9 cellular contexts compared by ENCODE assay signal in genomic region chr19:2391118-2391725, GRCh38. TPM values are rescaled to one million over a fixed set of nuclear protein-coding genes. Genes with fewer than 3 reads are reported as not detected.
DNase-seq lines count a peak whose midpoint lies in the region; ATAC-seq and TF ChIP-seq lines count a peak whose summit lies in the region.
"Had no signal": no experiment of that assay in that cellular context is flagged by ENCODE, and none has a peak within 500 bp of the region (broad histone marks: within the 10 kb centered on the region; RNA-seq: fewer than 3 reads in every experiment).

No MANE protein-coding gene starts in this region.

- ATAC-seq in GM21515 (IDR thresholded peaks at IDR 0.05; ENCODE audit: unreplicated experiment), result no peak

- H3K4me3 ChIP-seq in WI38 (ENCODE audit: low read depth, low read length), result no peak overlapping the region
- H3K4me3 ChIP-seq: skin epidermis had no signal

- peak; percentile 73 for DNase-seq in AG20443 (ENCODE audit: low spot score)
- peak; percentile 81 for DNase-seq in NCI-H2029 treated with DMSO at 0.1 percent for 48 hours (lab: John Stamatoyannopoulos, UW)
- peak; percentile 78 for DNase-seq in epidermal melanocyte (ENCODE audit: insufficient read length, low spot score)
- peak; percentile 37 for DNase-seq in mucosa of gallbladder (ENCODE audit: low spot score)
- DNase-seq in HK-2 (ENCODE audit: unreplicated experiment), result no peak

- TF ChIP-seq CTCF in GM12872 (IDR thresholded peaks at IDR 0.05; ENCODE audit: insufficient read depth, low read depth, low read length) (peak; percentile 79), WI38 (IDR thresholded peaks at IDR 0.05; ENCODE audit: low read depth, low read length) (peak; percentile 78)

RNA-seq across cellular contexts. Expression of gene TMPRSS9, which starts 31.2 kb away (rescaled TPM):
- not detected for total RNA-seq in mucosa of gallbladder

RNA-seq across cellular contexts. Expression of gene TIMM13, which starts 36.2 kb away (rescaled TPM):
- total RNA-seq in mucosa of gallbladder, result 76.4 TPM
